In the genomic region with DNA sequence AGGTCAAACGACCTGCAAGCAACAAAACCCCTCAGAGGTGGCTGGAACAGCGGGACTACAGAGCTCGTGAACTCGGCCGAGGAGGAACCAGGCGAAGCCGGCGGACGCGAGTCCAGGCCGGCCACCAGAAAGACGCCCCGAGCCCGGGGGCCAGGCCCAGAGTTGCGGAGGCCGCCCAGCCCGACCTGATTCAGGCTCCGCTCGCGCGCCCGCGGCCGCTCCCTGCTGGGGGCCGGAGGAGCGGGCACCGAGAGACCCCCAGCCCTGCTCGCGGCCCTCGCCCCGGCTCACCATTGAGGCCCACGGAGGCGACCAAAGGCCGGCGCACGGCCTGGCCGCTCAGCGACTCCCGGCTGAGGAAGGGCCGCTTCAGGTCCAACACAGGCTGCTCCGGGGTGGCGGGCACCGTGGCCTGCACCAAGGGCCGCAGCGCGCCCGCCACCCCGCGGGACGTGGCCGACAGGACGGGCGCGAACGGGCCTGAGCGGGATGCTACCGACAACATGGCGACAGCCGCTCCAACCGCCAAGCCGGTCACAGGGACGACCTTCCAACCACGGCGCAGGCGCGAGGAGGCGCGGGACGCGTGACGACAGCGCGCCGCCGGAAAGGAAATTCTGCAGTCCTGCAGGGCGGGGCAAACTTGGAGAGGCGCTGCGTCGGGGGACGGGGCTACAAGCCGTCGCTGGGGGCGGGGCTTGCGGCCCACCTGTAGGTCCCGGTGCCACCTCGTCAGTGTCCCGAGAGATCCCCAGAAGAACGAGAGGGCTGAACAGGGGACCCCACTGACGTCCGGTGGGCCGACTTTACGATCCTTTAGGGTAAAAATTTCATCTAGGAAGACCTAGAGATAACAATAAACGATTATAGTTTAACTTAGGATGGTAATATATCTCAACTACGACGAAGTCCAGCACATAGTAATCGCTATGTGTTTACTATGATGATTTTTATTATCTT, we compare ENCODE assay signal across 1 cellular context.
A peak's percentile ranks its signal among the peaks of the same experiment; 100 is the strongest.
TF ChIP-seq lines count a peak whose summit lies in the region.

A gene (minus strand): TSS at position 538 of the 960 bp plus-strand sequence. CDS start 33 bp downstream, at position 505.

TF ChIP-seq in HepG2, 621 proteins besides CTCF, POLR2A, EP300 and RAD21 (continued from another document and continues in another):
- TF ChIP-seq, protein P1, sequence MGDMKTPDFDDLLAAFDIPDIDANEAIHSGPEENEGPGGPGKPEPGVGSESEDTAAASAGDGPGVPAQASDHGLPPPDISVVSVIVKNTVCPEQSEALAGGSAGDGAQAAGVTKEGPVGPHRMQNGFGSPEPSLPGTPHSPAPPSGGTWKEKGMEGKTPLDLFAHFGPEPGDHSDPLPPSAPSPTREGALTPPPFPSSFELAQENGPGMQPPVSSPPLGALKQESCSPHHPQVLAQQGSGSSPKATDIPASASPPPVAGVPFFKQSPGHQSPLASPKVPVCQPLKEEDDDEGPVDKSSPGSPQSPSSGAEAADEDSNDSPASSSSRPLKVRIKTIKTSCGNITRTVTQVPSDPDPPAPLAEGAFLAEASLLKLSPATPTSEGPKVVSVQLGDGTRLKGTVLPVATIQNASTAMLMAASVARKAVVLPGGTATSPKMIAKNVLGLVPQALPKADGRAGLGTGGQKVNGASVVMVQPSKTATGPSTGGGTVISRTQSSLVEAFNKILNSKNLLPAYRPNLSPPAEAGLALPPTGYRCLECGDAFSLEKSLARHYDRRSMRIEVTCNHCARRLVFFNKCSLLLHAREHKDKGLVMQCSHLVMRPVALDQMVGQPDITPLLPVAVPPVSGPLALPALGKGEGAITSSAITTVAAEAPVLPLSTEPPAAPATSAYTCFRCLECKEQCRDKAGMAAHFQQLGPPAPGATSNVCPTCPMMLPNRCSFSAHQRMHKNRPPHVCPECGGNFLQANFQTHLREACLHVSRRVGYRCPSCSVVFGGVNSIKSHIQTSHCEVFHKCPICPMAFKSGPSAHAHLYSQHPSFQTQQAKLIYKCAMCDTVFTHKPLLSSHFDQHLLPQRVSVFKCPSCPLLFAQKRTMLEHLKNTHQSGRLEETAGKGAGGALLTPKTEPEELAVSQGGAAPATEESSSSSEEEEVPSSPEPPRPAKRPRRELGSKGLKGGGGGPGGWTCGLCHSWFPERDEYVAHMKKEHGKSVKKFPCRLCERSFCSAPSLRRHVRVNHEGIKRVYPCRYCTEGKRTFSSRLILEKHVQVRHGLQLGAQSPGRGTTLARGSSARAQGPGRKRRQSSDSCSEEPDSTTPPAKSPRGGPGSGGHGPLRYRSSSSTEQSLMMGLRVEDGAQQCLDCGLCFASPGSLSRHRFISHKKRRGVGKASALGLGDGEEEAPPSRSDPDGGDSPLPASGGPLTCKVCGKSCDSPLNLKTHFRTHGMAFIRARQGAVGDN (CRISPR knock-in tag; IDR thresholded peaks at IDR 0.05): peak; percentile 82
- TF ChIP-seq PHF8 (CRISPR knock-in tag; IDR thresholded peaks at IDR 0.05) (peak; percentile 83), GABPB1 (CRISPR knock-in tag; IDR thresholded peaks at IDR 0.05) (peak; percentile 95), TP53 (CRISPR knock-in tag; conservative IDR thresholded peaks at IDR 0.05) (no peak), PHF21A (CRISPR knock-in tag; IDR thresholded peaks at IDR 0.05) (0 out of 2 replicates have a peak, but pooled peaks have one; percentile 17), HOXA9 (CRISPR knock-in tag; IDR thresholded peaks at IDR 0.05; ENCODE audit: borderline replicate concordance) (no peak; the same call in 1 of the 2 replicates), GATA4 (IDR thresholded peaks at IDR 0.05; ENCODE audit: borderline replicate concordance, low read depth) (no peak), ZKSCAN8 (CRISPR knock-in tag; IDR thresholded peaks at IDR 0.05; ENCODE audit: borderline replicate concordance) (0 out of 2 replicates have a peak, but pooled peaks have one; percentile 39), ARNT2 (CRISPR knock-in tag; IDR thresholded peaks at IDR 0.05; ENCODE audit: low read depth) (peak; percentile 63; the same call in 1 of the 2 replicates), RFXAP (CRISPR knock-in tag; IDR thresholded peaks at IDR 0.05; ENCODE audit: borderline replicate concordance) (peak; percentile 60; the same call in 1 of the 2 replicates), MXI1 (IDR thresholded peaks at IDR 0.05; ENCODE audit: borderline replicate concordance, low read depth, low read length) (peak; percentile 70; the same call in 1 of the 3 replicates), GABPA (IDR thresholded peaks at IDR 0.05; ENCODE audit: low read depth, low read length) (peak; percentile 58), GABPA (CRISPR knock-in tag; IDR thresholded peaks at IDR 0.05; ENCODE audit: low read depth) (peak; percentile 82), ZZZ3 (CRISPR knock-in tag; IDR thresholded peaks at IDR 0.05; ENCODE audit: borderline replicate concordance) (peak; percentile 69; the same call in 1 of the 2 replicates)
- TF ChIP-seq, protein P2, sequence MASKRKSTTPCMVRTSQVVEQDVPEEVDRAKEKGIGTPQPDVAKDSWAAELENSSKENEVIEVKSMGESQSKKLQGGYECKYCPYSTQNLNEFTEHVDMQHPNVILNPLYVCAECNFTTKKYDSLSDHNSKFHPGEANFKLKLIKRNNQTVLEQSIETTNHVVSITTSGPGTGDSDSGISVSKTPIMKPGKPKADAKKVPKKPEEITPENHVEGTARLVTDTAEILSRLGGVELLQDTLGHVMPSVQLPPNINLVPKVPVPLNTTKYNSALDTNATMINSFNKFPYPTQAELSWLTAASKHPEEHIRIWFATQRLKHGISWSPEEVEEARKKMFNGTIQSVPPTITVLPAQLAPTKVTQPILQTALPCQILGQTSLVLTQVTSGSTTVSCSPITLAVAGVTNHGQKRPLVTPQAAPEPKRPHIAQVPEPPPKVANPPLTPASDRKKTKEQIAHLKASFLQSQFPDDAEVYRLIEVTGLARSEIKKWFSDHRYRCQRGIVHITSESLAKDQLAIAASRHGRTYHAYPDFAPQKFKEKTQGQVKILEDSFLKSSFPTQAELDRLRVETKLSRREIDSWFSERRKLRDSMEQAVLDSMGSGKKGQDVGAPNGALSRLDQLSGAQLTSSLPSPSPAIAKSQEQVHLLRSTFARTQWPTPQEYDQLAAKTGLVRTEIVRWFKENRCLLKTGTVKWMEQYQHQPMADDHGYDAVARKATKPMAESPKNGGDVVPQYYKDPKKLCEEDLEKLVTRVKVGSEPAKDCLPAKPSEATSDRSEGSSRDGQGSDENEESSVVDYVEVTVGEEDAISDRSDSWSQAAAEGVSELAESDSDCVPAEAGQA (IDR thresholded peaks at IDR 0.05; ENCODE audit: low read depth): peak; percentile 83
- TF ChIP-seq, protein P2 (CRISPR knock-in tag; IDR thresholded peaks at IDR 0.05; ENCODE audit: borderline replicate concordance): 0 out of 2 replicates have a peak, but pooled peaks have one; percentile 43
- TF ChIP-seq, protein P3, sequence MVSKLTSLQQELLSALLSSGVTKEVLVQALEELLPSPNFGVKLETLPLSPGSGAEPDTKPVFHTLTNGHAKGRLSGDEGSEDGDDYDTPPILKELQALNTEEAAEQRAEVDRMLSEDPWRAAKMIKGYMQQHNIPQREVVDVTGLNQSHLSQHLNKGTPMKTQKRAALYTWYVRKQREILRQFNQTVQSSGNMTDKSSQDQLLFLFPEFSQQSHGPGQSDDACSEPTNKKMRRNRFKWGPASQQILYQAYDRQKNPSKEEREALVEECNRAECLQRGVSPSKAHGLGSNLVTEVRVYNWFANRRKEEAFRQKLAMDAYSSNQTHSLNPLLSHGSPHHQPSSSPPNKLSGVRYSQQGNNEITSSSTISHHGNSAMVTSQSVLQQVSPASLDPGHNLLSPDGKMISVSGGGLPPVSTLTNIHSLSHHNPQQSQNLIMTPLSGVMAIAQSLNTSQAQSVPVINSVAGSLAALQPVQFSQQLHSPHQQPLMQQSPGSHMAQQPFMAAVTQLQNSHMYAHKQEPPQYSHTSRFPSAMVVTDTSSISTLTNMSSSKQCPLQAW (CRISPR knock-in tag; IDR thresholded peaks at IDR 0.05): 0 out of 2 replicates have a peak, but pooled peaks have one; percentile 39
- TF ChIP-seq, protein P4, sequence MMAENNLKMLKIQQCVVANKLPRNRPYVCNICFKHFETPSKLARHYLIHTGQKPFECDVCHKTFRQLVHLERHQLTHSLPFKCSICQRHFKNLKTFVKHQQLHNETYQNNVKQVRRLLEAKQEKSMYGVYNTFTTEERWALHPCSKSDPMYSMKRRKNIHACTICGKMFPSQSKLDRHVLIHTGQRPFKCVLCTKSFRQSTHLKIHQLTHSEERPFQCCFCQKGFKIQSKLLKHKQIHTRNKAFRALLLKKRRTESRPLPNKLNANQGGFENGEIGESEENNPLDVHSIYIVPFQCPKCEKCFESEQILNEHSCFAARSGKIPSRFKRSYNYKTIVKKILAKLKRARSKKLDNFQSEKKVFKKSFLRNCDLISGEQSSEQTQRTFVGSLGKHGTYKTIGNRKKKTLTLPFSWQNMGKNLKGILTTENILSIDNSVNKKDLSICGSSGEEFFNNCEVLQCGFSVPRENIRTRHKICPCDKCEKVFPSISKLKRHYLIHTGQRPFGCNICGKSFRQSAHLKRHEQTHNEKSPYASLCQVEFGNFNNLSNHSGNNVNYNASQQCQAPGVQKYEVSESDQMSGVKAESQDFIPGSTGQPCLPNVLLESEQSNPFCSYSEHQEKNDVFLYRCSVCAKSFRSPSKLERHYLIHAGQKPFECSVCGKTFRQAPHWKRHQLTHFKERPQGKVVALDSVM (CRISPR knock-in tag; IDR thresholded peaks at IDR 0.05): no peak
- TF ChIP-seq, protein P5, sequence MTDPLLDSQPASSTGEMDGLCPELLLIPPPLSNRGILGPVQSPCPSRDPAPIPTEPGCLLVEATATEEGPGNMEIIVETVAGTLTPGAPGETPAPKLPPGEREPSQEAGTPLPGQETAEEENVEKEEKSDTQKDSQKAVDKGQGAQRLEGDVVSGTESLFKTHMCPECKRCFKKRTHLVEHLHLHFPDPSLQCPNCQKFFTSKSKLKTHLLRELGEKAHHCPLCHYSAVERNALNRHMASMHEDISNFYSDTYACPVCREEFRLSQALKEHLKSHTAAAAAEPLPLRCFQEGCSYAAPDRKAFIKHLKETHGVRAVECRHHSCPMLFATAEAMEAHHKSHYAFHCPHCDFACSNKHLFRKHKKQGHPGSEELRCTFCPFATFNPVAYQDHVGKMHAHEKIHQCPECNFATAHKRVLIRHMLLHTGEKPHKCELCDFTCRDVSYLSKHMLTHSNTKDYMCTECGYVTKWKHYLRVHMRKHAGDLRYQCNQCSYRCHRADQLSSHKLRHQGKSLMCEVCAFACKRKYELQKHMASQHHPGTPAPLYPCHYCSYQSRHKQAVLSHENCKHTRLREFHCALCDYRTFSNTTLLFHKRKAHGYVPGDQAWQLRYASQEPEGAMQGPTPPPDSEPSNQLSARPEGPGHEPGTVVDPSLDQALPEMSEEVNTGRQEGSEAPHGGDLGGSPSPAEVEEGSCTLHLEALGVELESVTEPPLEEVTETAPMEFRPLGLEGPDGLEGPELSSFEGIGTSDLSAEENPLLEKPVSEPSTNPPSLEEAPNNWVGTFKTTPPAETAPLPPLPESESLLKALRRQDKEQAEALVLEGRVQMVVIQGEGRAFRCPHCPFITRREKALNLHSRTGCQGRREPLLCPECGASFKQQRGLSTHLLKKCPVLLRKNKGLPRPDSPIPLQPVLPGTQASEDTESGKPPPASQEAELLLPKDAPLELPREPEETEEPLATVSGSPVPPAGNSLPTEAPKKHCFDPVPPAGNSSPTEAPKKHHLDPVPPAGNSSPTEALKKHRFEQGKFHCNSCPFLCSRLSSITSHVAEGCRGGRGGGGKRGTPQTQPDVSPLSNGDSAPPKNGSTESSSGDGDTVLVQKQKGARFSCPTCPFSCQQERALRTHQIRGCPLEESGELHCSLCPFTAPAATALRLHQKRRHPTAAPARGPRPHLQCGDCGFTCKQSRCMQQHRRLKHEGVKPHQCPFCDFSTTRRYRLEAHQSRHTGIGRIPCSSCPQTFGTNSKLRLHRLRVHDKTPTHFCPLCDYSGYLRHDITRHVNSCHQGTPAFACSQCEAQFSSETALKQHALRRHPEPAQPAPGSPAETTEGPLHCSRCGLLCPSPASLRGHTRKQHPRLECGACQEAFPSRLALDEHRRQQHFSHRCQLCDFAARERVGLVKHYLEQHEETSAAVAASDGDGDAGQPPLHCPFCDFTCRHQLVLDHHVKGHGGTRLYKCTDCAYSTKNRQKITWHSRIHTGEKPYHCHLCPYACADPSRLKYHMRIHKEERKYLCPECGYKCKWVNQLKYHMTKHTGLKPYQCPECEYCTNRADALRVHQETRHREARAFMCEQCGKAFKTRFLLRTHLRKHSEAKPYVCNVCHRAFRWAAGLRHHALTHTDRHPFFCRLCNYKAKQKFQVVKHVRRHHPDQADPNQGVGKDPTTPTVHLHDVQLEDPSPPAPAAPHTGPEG (CRISPR knock-in tag; IDR thresholded peaks at IDR 0.05): 0 out of 2 replicates have a peak, but pooled peaks have one; percentile 55
- TF ChIP-seq, protein P6, sequence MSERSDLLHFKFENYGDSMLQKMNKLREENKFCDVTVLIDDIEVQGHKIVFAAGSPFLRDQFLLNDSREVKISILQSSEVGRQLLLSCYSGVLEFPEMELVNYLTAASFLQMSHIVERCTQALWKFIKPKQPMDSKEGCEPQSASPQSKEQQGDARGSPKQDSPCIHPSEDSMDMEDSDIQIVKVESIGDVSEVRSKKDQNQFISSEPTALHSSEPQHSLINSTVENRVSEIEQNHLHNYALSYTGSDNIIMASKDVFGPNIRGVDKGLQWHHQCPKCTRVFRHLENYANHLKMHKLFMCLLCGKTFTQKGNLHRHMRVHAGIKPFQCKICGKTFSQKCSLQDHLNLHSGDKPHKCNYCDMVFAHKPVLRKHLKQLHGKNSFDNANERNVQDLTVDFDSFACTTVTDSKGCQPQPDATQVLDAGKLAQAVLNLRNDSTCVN (CRISPR knock-in tag; IDR thresholded peaks at IDR 0.05; ENCODE audit: borderline replicate concordance): 0 out of 2 replicates have a peak, but pooled peaks have one; percentile 27
- TF ChIP-seq, protein P7, sequence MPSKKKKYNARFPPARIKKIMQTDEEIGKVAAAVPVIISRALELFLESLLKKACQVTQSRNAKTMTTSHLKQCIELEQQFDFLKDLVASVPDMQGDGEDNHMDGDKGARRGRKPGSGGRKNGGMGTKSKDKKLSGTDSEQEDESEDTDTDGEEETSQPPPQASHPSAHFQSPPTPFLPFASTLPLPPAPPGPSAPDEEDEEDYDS (CRISPR knock-in tag; IDR thresholded peaks at IDR 0.05): peak; percentile 51; the same call in 1 of the 2 replicates
- TF ChIP-seq, protein P8, sequence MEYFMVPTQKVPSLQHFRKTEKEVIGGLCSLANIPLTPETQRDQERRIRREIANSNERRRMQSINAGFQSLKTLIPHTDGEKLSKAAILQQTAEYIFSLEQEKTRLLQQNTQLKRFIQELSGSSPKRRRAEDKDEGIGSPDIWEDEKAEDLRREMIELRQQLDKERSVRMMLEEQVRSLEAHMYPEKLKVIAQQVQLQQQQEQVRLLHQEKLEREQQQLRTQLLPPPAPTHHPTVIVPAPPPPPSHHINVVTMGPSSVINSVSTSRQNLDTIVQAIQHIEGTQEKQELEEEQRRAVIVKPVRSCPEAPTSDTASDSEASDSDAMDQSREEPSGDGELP (IDR thresholded peaks at IDR 0.05; ENCODE audit: borderline replicate concordance, low read depth): peak; percentile 35; the same call in 1 of the 2 replicates
